In the genomic region with DNA sequence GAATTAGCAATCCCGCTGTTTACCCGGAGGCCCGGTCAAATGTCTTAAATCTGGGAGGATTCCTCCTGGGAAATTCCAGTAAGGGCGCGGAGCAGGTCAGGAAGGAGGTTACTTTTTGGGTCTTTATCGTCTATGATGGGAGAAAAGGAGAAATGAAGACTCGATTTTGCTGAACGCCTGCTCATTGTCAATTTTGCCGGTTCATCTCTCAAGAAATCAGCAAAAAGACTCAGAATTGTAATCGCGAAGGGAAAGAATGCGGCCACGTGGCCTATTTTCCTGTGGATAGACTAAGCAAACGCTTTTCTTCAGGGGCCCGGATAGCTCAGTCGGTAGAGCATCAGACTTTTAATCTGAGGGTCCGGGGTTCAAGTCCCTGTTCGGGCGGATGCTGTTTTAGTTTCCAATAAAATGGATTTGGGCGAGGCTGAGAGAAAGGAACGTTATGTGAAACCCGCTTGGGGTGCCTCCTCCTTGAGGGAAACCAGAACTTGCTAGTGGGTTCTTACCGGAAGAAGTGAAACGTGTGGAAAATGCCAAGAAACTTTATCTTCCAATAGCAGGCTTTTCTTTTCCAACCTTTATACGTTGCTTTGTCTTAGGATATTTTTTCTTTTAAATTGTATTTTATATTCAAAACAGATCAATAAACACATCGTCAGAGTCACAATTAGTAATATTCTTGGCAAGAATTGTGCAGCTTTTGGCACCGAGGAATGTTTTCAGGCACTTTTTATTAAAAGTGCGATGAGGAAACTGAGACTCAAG, we compare ENCODE assay signal across 8 cellular contexts. TPM values are rescaled to one million over a fixed set of nuclear protein-coding genes. Genes with fewer than 3 reads are reported as not detected.
A peak's percentile ranks its signal among the peaks of the same experiment; 100 is the strongest.
DNase-seq lines count a peak whose midpoint lies in the region; ATAC-seq, FAIRE-seq and TF ChIP-seq lines count a peak whose summit lies in the region.

No MANE protein-coding gene starts in this region.

- no peaks in the 10 kb centered on the region for H3K36me3 Mint-ChIP-seq in WTC11
- H3K36me3 Mint-ChIP-seq in central memory CD8-positive, alpha-beta T cell (ENCODE audit: insufficient read depth), result peaks cover 53% of the 10 kb centered on the region

- TF ChIP-seq CTCF in A549 (IDR thresholded peaks at IDR 0.05) (no peak), WTC11 (IDR thresholded peaks at IDR 0.05) (no peak), liver (IDR thresholded peaks at IDR 0.05; ENCODE audit: low read depth, low read length, missing input control) (no peak)

- peak overlapping the region; percentile 90 for H3K4me2 ChIP-seq in A549

- H3K9ac ChIP-seq in liver (ENCODE audit: low read depth in 1 of 2, low read length in 2 of 2), result no peak overlapping the region

- H3K27ac ChIP-seq in A549 (peak overlapping the region; percentile 83 to 91), liver (ENCODE audit: low read depth in 1 of 2, low read length in 2 of 2) (no peak overlapping the region)

- H3K4me3 Mint-ChIP-seq in WTC11, result peak overlapping the region; percentile 87
- peak overlapping the region; percentile 76 for H3K4me3 Mint-ChIP-seq in central memory CD8-positive, alpha-beta T cell

- H3K9me3 ChIP-seq in A549, result no peaks in the 10 kb centered on the region
- peaks cover 0 to 9% (median 0%) of the 10 kb centered on the region in 4 donors for H3K9me3 ChIP-seq in liver (ENCODE audit: control insufficient read depth in 4 of 4, low read length in 3 of 4)

- FAIRE-seq in A549 (lab: Jason Lieb, UNC), result no peak

- under 1% methylated on average over 28 of the region's 28 CpGs for WGBS in A549 (ENCODE audit: missing lambda C conversion rate)
- 11% methylated on average over 28 of the region's 28 CpGs for WGBS in liver

- DNase-seq in A549 (ENCODE audit: low read depth in 1 of 2, low spot score in 1 of 2) (peak in 1 of 2 experiments; percentile 91), NCI-H1930 (lab: John Stamatoyannopoulos, UW) (peak; percentile 45 to 56), WTC11 (ENCODE audit: low spot score) (peak; percentile 78), DMS79 treated with DMSO at 0.1 percent for 48 hours (lab: John Stamatoyannopoulos, UW) (no peak)
- DNase-seq in central memory CD8-positive, alpha-beta T cell (ENCODE audit: low spot score in 2 of 2), result peak; percentile 33 to 49
- DNase-seq in stimulated activated CD4-positive, alpha-beta T cell treated with anti-CD3 and anti-CD28 coated beads, Interleukin-4, amount 100 ng/mL, for 48 hours (ENCODE audit: low read depth in 2 of 2), result peak; percentile 71 to 77

- peaks cover 3% of the 10 kb centered on the region; the same call in 1 of the 2 replicates for H3K27me3 Mint-ChIP-seq in WTC11 (ENCODE audit: low read depth)
- no peaks in the 10 kb centered on the region for H3K27me3 Mint-ChIP-seq in central memory CD8-positive, alpha-beta T cell

- POLR2A ChIA-PET in A549 (lab: Yijun Ruan, JAX), result interaction anchor here (1.1 to 2.9 kb wide), 4 partner anchors 10 to 113 kb away, joined by 5 to 15 read pairs (median 9); a partner anchor contains a TSS
- POLR2A ChIA-PET in WTC11 (lab: Charles Lee), result no interaction called here

- H3K9me3 Mint-ChIP-seq in WTC11, result no peaks in the 10 kb centered on the region
- no peaks in the 10 kb centered on the region for H3K9me3 Mint-ChIP-seq in central memory CD8-positive, alpha-beta T cell

- H3K4me1 ChIP-seq in A549 (peaks cover 14% of the 10 kb centered on the region), liver (ENCODE audit: control insufficient read depth in 4 of 4, insufficient read depth in 4 of 4, low read length in 3 of 4) (peaks cover 0 to 27% (median 8%) of the 10 kb centered on the region in 4 donors)

- no peak for TF ChIP-seq EP300 in A549 (IDR thresholded peaks at IDR 0.05)

- peaks cover 18% of the 10 kb centered on the region for H3K4me1 Mint-ChIP-seq in WTC11
- H3K4me1 Mint-ChIP-seq in central memory CD8-positive, alpha-beta T cell, result peaks cover 45% of the 10 kb centered on the region

- CTCF ChIA-PET in A549 (lab: Yijun Ruan, JAX), result interaction anchor here (1.2 to 2.7 kb wide), 3 partner anchors 17 to 113 kb away, joined by 3 to 15 read pairs (median 3); no protein-coding TSS in a partner anchor
- CTCF ChIA-PET in WTC11 (lab: Charles Lee), result interaction anchor here (1.5 kb wide), 2 partner anchors 19 kb away, joined by 5 to 6 read pairs; no protein-coding TSS in a partner anchor

- no peak for TF ChIP-seq POLR2A in A549 (IDR thresholded peaks at IDR 0.05; ENCODE audit: low read length)

- peak; percentile 44 to 68 for ATAC-seq in A549
- peak; percentile 35 for ATAC-seq in GM18907 (IDR thresholded peaks at IDR 0.05; ENCODE audit: unreplicated experiment)
- ATAC-seq in WTC11, result peak; percentile 46
- ATAC-seq in central memory CD8-positive, alpha-beta T cell (replicated peaks; ENCODE audit: extremely low read depth, poor library complexity, severe bottlenecking), result no peak

- no peaks in the 10 kb centered on the region for H3K27me3 ChIP-seq in liver (ENCODE audit: control insufficient read depth in 4 of 4, insufficient read depth in 4 of 4, low read length in 3 of 4)

- H3K4me3 ChIP-seq in A549 (peak overlapping the region; percentile 58), liver (ENCODE audit: low read depth in 1 of 3, low read length in 3 of 3) (peak overlapping the region; percentile 3 to 21 (median 21))

- peak overlapping the region; percentile 71 for H3K27ac Mint-ChIP-seq in WTC11
- peak overlapping the region; percentile 91 for H3K27ac Mint-ChIP-seq in central memory CD8-positive, alpha-beta T cell (ENCODE audit: low read depth)

- TF ChIP-seq RAD21 in A549 (conservative IDR thresholded peaks at IDR 0.05 in 1 of 2, IDR thresholded peaks at IDR 0.05 in 1 of 2) (no peak), liver (IDR thresholded peaks at IDR 0.05) (no peak)

- no peaks in the 10 kb centered on the region for H3K36me3 ChIP-seq in liver (ENCODE audit: control insufficient read depth in 4 of 4, insufficient read depth in 3 of 4, low read depth in 1 of 4, low read length in 3 of 4)

TF ChIP-seq in A549, 52 proteins besides CTCF, POLR2A, EP300 and RAD21 (continues in another document):
- TF ChIP-seq CEBPB (IDR thresholded peaks at IDR 0.05) (peak in 1 of 2 experiments; percentile 42; a peak in 2 of 4 replicates), FOSB (CRISPR knock-in tag; IDR thresholded peaks at IDR 0.05) (0 out of 2 replicates have a peak, but pooled peaks have one; percentile 48)
- TF ChIP-seq, protein P1, sequence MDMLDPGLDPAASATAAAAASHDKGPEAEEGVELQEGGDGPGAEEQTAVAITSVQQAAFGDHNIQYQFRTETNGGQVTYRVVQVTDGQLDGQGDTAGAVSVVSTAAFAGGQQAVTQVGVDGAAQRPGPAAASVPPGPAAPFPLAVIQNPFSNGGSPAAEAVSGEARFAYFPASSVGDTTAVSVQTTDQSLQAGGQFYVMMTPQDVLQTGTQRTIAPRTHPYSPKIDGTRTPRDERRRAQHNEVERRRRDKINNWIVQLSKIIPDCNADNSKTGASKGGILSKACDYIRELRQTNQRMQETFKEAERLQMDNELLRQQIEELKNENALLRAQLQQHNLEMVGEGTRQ (IDR thresholded peaks at IDR 0.05), result peak; percentile 82

TF ChIP-seq in WTC11, 78 proteins besides CTCF, POLR2A, EP300 and RAD21 (continues in another document):
- TF ChIP-seq, protein P2, sequence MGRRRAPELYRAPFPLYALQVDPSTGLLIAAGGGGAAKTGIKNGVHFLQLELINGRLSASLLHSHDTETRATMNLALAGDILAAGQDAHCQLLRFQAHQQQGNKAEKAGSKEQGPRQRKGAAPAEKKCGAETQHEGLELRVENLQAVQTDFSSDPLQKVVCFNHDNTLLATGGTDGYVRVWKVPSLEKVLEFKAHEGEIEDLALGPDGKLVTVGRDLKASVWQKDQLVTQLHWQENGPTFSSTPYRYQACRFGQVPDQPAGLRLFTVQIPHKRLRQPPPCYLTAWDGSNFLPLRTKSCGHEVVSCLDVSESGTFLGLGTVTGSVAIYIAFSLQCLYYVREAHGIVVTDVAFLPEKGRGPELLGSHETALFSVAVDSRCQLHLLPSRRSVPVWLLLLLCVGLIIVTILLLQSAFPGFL (CRISPR knock-in tag; IDR thresholded peaks at IDR 0.05; ENCODE audit: borderline replicate concordance), result no peak
- TF ChIP-seq GTF2I (CRISPR knock-in tag; conservative IDR thresholded peaks at IDR 0.05), result 0 out of 2 replicates have a peak, but pooled peaks have one; percentile 10

TF ChIP-seq in liver, 16 proteins besides CTCF, POLR2A, EP300 and RAD21 (continues in another document):
- TF ChIP-seq, protein P3, sequence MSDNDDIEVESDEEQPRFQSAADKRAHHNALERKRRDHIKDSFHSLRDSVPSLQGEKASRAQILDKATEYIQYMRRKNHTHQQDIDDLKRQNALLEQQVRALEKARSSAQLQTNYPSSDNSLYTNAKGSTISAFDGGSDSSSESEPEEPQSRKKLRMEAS (IDR thresholded peaks at IDR 0.05), result peak; percentile 56
- peak in 1 of 2 donors; percentile 11 for TF ChIP-seq RXRA (IDR thresholded peaks at IDR 0.05)
- no peak for TF ChIP-seq GABPA (IDR thresholded peaks at IDR 0.05 in 1 of 2, conservative IDR thresholded peaks at IDR 0.05 in 1 of 2)
- no peak for TF ChIP-seq EGR1 (IDR thresholded peaks at IDR 0.05; ENCODE audit: low read depth in 2 of 2)

RNA-seq across cellular contexts. Expression of a gene that starts 45.0 kb away (rescaled TPM):
- polyA plus RNA-seq in A549 (2011; rRNA removed), result not detected in 2 replicates
- polyA plus RNA-seq in A549 (2012; cell fraction: cytosol; rRNA removed), result not detected in 2 replicates
- polyA plus RNA-seq in A549 (2012; cell fraction: nucleus; rRNA removed), result not detected in 2 replicates
- not detected in 3 replicates for polyA plus RNA-seq in A549 (2017; fragmentation: RNase III; extraction: RNeasy Plus Mini Kit Qiagen cat#74134 plus additional on column Dnase treatment)
- not detected in 2 replicates for polyA minus RNA-seq in A549 (2011; rRNA and poly(A)+ RNA removed)
- not detected in 3 replicates for total RNA-seq in WTC11 (2021)
- not detected for total RNA-seq in liver
- not detected for polyA plus RNA-seq in liver

RNA-seq across cellular contexts. Expression of a gene that starts 52.9 kb away (rescaled TPM):
- not detected in 2 replicates for polyA plus RNA-seq in A549 (2011; rRNA removed)
- not detected in 2 replicates for polyA plus RNA-seq in A549 (2012; cell fraction: cytosol; rRNA removed)
- polyA plus RNA-seq in A549 (2012; cell fraction: nucleus; rRNA removed), result not detected in 2 replicates
- not detected in 3 replicates for polyA plus RNA-seq in A549 (2017; fragmentation: RNase III; extraction: RNeasy Plus Mini Kit Qiagen cat#74134 plus additional on column Dnase treatment)
- not detected in 2 replicates for polyA minus RNA-seq in A549 (2011; rRNA and poly(A)+ RNA removed)
- total RNA-seq in WTC11 (2021), result not detected in 3 replicates
- not detected for total RNA-seq in liver
- polyA plus RNA-seq in liver, result not detected

RNA-seq across cellular contexts. Expression of a gene that starts 59.3 kb away (rescaled TPM):
- polyA plus RNA-seq in A549 (2011; rRNA removed) (31.7 and 39.6 TPM in 2 replicates), A549 (2017; fragmentation: RNase III; extraction: RNeasy Plus Mini Kit Qiagen cat#74134 plus additional on column Dnase treatment) (25.4 to 26.3 TPM (median 25.9 TPM) in 3 replicates), liver (10 to 100 TPM; 16.5 to 47.8 TPM)
- 8.8 and 11.0 TPM in 2 replicates for polyA plus RNA-seq in A549 (2012; cell fraction: cytosol; rRNA removed)
- polyA plus RNA-seq in A549 (2012; cell fraction: nucleus; rRNA removed), result 7.8 and 10.8 TPM in 2 replicates
- polyA minus RNA-seq in A549 (2011; rRNA and poly(A)+ RNA removed), result 22.7 and 27.4 TPM in 2 replicates
- total RNA-seq in WTC11 (2021) (38.3 to 45.4 TPM (median 38.8 TPM) in 3 replicates), liver (10 to 100 TPM; 25.3 to 92.5 TPM)

Comparison
In these comparisons a context has a peak if more than half of its experiments do, and no peak if none do; other contexts are left out.
1. H3K27ac ChIP-seq: peak in A549 (2 of 2); none in liver (0 of 2).